1 cellular context compared by ENCODE assay signal in genomic region chr5:17317499-17317898, GRCh38.
TF ChIP-seq lines count a peak whose summit lies in the region.

No MANE protein-coding gene starts in this region.

TF ChIP-seq in HepG2, 621 proteins besides CTCF, POLR2A, EP300 and RAD21 (continued from another document):
- TF ChIP-seq PRDM10 (CRISPR knock-in tag; IDR thresholded peaks at IDR 0.05; ENCODE audit: low read depth) (no peak), ZNF576 (CRISPR knock-in tag; IDR thresholded peaks at IDR 0.05) (no peak)
